14 cellular contexts compared by ENCODE assay signal in the genomic region with DNA sequence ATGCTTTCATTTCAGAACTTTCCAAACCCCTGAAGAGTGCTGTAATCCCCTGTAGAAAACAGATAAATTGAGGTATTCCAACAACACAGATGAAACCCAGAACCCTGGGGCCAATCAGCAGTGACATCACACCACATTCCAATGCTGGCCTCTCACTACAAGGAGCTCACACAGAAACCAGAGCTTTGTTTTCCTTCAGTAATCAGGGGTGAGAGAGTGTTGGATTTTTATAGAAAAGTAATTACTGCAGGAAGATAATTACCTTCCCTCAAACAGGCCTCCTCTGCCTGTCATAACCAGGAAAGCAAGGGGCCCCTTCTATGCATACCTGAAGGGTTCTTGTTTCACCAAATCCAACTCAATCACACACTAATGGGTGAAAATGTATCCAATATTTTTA.
DNase-seq lines count a peak whose midpoint lies in the region; ATAC-seq and TF ChIP-seq lines count a peak whose summit lies in the region.
"Had no signal": no experiment of that assay in that cellular context is flagged by ENCODE, and none has a peak within 500 bp of the region (broad histone marks: within the 10 kb centered on the region; RNA-seq: fewer than 3 reads in every experiment).

No MANE protein-coding gene starts in this region.

- H3K4ac ChIP-seq in neuronal stem cell (ENCODE audit: low read length): no peak overlapping the region

- no peak overlapping the region for H2BK5ac ChIP-seq in neuronal stem cell (ENCODE audit: low read length)

- no peak overlapping the region for H3K9ac ChIP-seq in neuronal stem cell (ENCODE audit: low read depth, low read length, poor library complexity)

- POLR2A ChIA-PET in WTC11 (lab: Charles Lee): no interaction called here

- no peaks in the 10 kb centered on the region for H3K36me3 ChIP-seq in neuronal stem cell (replicated peaks in 1 of 2; ENCODE audit: control insufficient read depth in 2 of 2, insufficient read depth in 2 of 2, low read length in 2 of 2)

- peaks cover 10% of the 10 kb centered on the region for H3K4me1 Mint-ChIP-seq in WTC11
- H3K4me1 Mint-ChIP-seq: activated naive CD8-positive, alpha-beta T cell treated with anti-CD3 and anti-CD28 coated beads, Interleukin-2, amount 10 ng/mL, durations not matched to agents 7 days and 5 days had no signal

- H3K4me1 ChIP-seq in neuronal stem cell (ENCODE audit: control insufficient read depth in 2 of 2, insufficient read depth in 1 of 2, low read depth in 1 of 2, low read length in 2 of 2): peaks cover 7 to 31% of the 10 kb centered on the region in 2 donors

- H3K23ac ChIP-seq in neuronal stem cell (ENCODE audit: low read depth, low read length, poor library complexity): no peak overlapping the region

- H3K4me3 Mint-ChIP-seq in WTC11: no peak overlapping the region
- H3K4me3 Mint-ChIP-seq: activated naive CD8-positive, alpha-beta T cell treated with anti-CD3 and anti-CD28 coated beads, Interleukin-2, amount 10 ng/mL, durations not matched to agents 7 days and 5 days had no signal

- no peaks in the 10 kb centered on the region for H3K9me3 ChIP-seq in neuronal stem cell (replicated peaks in 1 of 2; ENCODE audit: control insufficient read depth in 2 of 2, insufficient read depth in 1 of 2, low read depth in 1 of 2, low read length in 2 of 2)

- no peak overlapping the region for H2BK12ac ChIP-seq in neuronal stem cell (ENCODE audit: low read length)

- H2BK15ac ChIP-seq in neuronal stem cell (ENCODE audit: low read length): no peak overlapping the region

- peak overlapping the region; percentile 94 for H3K27ac Mint-ChIP-seq in WTC11
- H3K27ac Mint-ChIP-seq: activated naive CD8-positive, alpha-beta T cell treated with anti-CD3 and anti-CD28 coated beads, Interleukin-2, amount 10 ng/mL, durations not matched to agents 7 days and 5 days had no signal

- no peak overlapping the region for H2BK120ac ChIP-seq in neuronal stem cell (ENCODE audit: low read depth, low read length)

- no peak overlapping the region for H3K18ac ChIP-seq in neuronal stem cell (ENCODE audit: low read length)

- peak overlapping the region; percentile 65 for H2AFZ ChIP-seq in neuronal stem cell (ENCODE audit: low read length)

- no peak overlapping the region for H2AK5ac ChIP-seq in neuronal stem cell (ENCODE audit: low read depth, low read length)

- CTCF ChIA-PET in WTC11 (lab: Charles Lee): interaction anchor here (0.7 to 1.4 kb wide), 3 partner anchors 104 to 1115 kb away, joined by 3 to 6 read pairs (median 5); no protein-coding TSS in a partner anchor

- H3K14ac ChIP-seq in neuronal stem cell (ENCODE audit: low read length): no peak overlapping the region

- H3K36me3 Mint-ChIP-seq in WTC11: no peaks in the 10 kb centered on the region

- peak overlapping the region; percentile 15 for H3K4me2 ChIP-seq in neuronal stem cell (ENCODE audit: insufficient read depth, low read length, poor library complexity, severe bottlenecking)

- H3K79me1 ChIP-seq in neuronal stem cell (ENCODE audit: low read depth, low read length): no peaks in the 10 kb centered on the region

- peak; percentile 93 for DNase-seq in ELF-1 (ENCODE audit: low read depth, low spot score)
- DNase-seq in WTC11 (ENCODE audit: low spot score): peak; percentile 33
- peak; percentile 46 for DNase-seq in glomerular visceral epithelial cell (ENCODE audit: extremely low spot score)
- DNase-seq in neuronal stem cell (ENCODE audit: low spot score): peak; percentile 43
- DNase-seq in amygdala (lab: John Stamatoyannopoulos, UW): no peak
- no peak for DNase-seq in SW480 (ENCODE audit: low spot score)
- DNase-seq: activated naive CD8-positive, alpha-beta T cell treated with anti-CD3 and anti-CD28 coated beads, Interleukin-2, amount 10 ng/mL, durations not matched to agents 7 days and 5 days; Calu3; hypothalamus; NCI-H774; stimulated activated naive CD8-positive, alpha-beta T cell treated with anti-CD3 and anti-CD28 coated beads, Interleukin-15, Interleukin-2, amounts not matched to agents 100 U/mL and 50 U/mL, for 24 hours had no signal

- H3K27ac ChIP-seq in neuronal stem cell (replicated peaks; ENCODE audit: low read length): peak overlapping the region; percentile 43

- ATAC-seq in WTC11 (peak; percentile 95), GM18520 (IDR thresholded peaks at IDR 0.05; ENCODE audit: unreplicated experiment) (no peak), HG03196 (IDR thresholded peaks at IDR 0.05; ENCODE audit: unreplicated experiment) (no peak)
- ATAC-seq: stimulated activated naive CD8-positive, alpha-beta T cell treated with anti-CD3 and anti-CD28 coated beads, Interleukin-15, Interleukin-2, amounts not matched to agents 100 U/mL and 50 U/mL, for 24 hours had no signal

- H3K27me3 ChIP-seq in neuronal stem cell (ENCODE audit: control insufficient read depth in 3 of 3, insufficient read depth in 3 of 3, low read depth in 1 of 3, low read length in 3 of 3): no peaks in the 10 kb centered on the region

- no peaks in the 10 kb centered on the region for H3K9me3 Mint-ChIP-seq in WTC11

- no peak overlapping the region for H4K8ac ChIP-seq in neuronal stem cell (ENCODE audit: low read depth, low read length)

- H3K27me3 Mint-ChIP-seq in WTC11 (ENCODE audit: low read depth): no peaks in the 10 kb centered on the region
- H3K27me3 Mint-ChIP-seq: activated naive CD8-positive, alpha-beta T cell treated with anti-CD3 and anti-CD28 coated beads, Interleukin-2, amount 10 ng/mL, durations not matched to agents 7 days and 5 days had no signal

- H3K4me3 ChIP-seq in neuronal stem cell (ENCODE audit: low read length in 2 of 2): no peak overlapping the region
- H3K4me3 ChIP-seq: skin epidermis had no signal

- H4K91ac ChIP-seq in neuronal stem cell (ENCODE audit: low read depth, low read length, poor library complexity): no peak overlapping the region

- TF ChIP-seq CTCF in WTC11 (IDR thresholded peaks at IDR 0.05): no peak

TF ChIP-seq in WTC11, 78 proteins besides CTCF, POLR2A, EP300 and RAD21:
- TF ChIP-seq, protein P1, sequence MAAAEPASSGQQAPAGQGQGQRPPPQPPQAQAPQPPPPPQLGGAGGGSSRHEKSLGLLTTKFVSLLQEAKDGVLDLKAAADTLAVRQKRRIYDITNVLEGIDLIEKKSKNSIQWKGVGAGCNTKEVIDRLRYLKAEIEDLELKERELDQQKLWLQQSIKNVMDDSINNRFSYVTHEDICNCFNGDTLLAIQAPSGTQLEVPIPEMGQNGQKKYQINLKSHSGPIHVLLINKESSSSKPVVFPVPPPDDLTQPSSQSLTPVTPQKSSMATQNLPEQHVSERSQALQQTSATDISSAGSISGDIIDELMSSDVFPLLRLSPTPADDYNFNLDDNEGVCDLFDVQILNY (CRISPR knock-in tag; IDR thresholded peaks at IDR 0.05): no peak
TF ChIP-seq in WTC11: peak in this region for 0.

Comparison
In these comparisons a context has a peak if more than half of its experiments do, and no peak if none do; other contexts are left out.
1. DNase-seq: peak in ELF-1 (single experiment), WTC11 (single experiment), glomerular visceral epithelial cell (single experiment) and neuronal stem cell (single experiment); none in amygdala (0 of 56) and SW480 (single experiment).